19 cellular contexts compared by ENCODE assay signal in genomic region chr18:54877076-54877475, GRCh38.
"Had no signal": no experiment of that assay in that cellular context is flagged by ENCODE, and none has a peak within 500 bp of the region (broad histone marks: within the 10 kb centered on the region; RNA-seq: fewer than 3 reads in every experiment).

No MANE protein-coding gene starts in this region.

- H3K27me3 ChIP-seq: gastrocnemius medialis, heart right ventricle, right atrium auricular region, sigmoid colon, testis, tibial nerve, upper lobe of right lung, vagina had no signal

- H3K36me3 ChIP-seq: gastrocnemius medialis, heart right ventricle, right atrium auricular region, sigmoid colon, tibial nerve, upper lobe of right lung, vagina had no signal

- H3K27ac ChIP-seq: coronary artery, gastrocnemius medialis, heart right ventricle, right atrium auricular region, sigmoid colon, testis, tibial nerve, upper lobe of right lung, vagina had no signal

- H3K9me3 ChIP-seq: gastrocnemius medialis, right atrium auricular region, sigmoid colon, testis, tibial nerve, upper lobe of right lung, vagina had no signal

- H3K4me1 ChIP-seq: gastrocnemius medialis, heart right ventricle, right atrium auricular region, sigmoid colon, testis, tibial nerve, upper lobe of right lung, vagina had no signal

- H3K4me3 ChIP-seq: coronary artery, gastrocnemius medialis, heart right ventricle, lung, right atrium auricular region, sigmoid colon, testis, tibial nerve, upper lobe of right lung, vagina had no signal

- DNase-seq: effector memory CD4-positive, alpha-beta T cell; gastrocnemius medialis; heart right ventricle; hypothalamus; left colon; left ventricle myocardium superior; mesendoderm; naive B cell; sigmoid colon; small intestine; stimulated activated CD4-positive, alpha-beta T cell treated with anti-CD3 and anti-CD28 coated beads, Interleukin-4, amount 100 ng/mL, for 1 hour; stimulated activated CD8-positive, alpha-beta memory T cell treated with anti-CD3 and anti-CD28 coated beads, Interleukin-4, amount 100 ng/mL, for 48 hours; testis; upper lobe of right lung had no signal
